ENCODE assay signal across 23 cellular contexts in the genomic region with DNA sequence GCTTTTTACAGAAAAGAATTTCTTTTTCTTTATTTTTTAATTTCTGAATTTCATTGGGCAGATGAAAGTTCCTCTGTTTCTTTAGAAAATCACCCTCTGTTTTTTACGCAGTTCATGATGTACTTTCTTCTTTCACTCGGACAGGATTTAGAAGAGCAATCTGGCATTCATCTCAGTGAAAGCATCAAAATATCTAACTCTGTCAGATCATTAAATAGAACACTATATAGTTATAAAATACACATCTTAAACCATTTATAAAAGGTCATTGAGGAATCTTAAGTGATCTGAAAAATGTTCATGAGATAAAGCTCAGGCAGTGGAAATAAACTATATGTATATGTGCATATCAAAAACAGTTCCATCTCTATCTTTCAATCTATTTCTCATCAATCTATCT. TPM values are rescaled to one million over a fixed set of nuclear protein-coding genes. Genes with fewer than 3 reads are reported as not detected.
DNase-seq lines count a peak whose midpoint lies in the region; ATAC-seq and TF ChIP-seq lines count a peak whose summit lies in the region.
"Had no signal": no experiment of that assay in that cellular context is flagged by ENCODE, and none has a peak within 500 bp of the region (broad histone marks: within the 10 kb centered on the region; RNA-seq: fewer than 3 reads in every experiment).

No MANE protein-coding gene starts in this region.

- peaks cover 54% of the 10 kb centered on the region for H3K4me1 ChIP-seq in CD4-positive, alpha-beta memory T cell (ENCODE audit: insufficient read depth, low read length)
- peaks cover 40% of the 10 kb centered on the region for H3K4me1 ChIP-seq in MM.1S (ENCODE audit: low read length)
- H3K4me1 ChIP-seq: Caco-2, Peyer's patch had no signal

- POLR2A ChIA-PET in CD4-positive, alpha-beta memory T cell (lab: Charles Lee; ENCODE audit: partially characterized antibody): no interaction called here
- POLR2A ChIA-PET in activated CD8-positive, alpha-beta T cell treated with anti-CD3 and anti-CD28 coated beads for 36 hours (lab: Charles Lee): no interaction called here

- no peak overlapping the region for H3K27ac ChIP-seq in CD4-positive, alpha-beta memory T cell (ENCODE audit: low read depth, low read length)
- no peak overlapping the region for H3K27ac ChIP-seq in MM.1S (ENCODE audit: low read length)
- H3K27ac ChIP-seq in SU-DHL-6 (ENCODE audit: low read depth, low read length): peak overlapping the region; percentile 97; the same call in 1 of the 2 replicates
- H3K27ac ChIP-seq: BLaER1 treated with 17β-estradiol and CSF1 and Interleukin-3, amounts not matched to agents 10 nM and 100 nM; GM23248; Peyer's patch had no signal

- no peak for DNase-seq in CD4-positive, alpha-beta memory T cell
- DNase-seq in MM.1S (no peak), memory B cell (ENCODE audit: low spot score in 2 of 2) (no peak)
- no peak for DNase-seq in activated CD8-positive, alpha-beta T cell treated with anti-CD3 and anti-CD28 coated beads for 36 hours
- no peak for DNase-seq in stimulated activated naive B cell treated with anti-CD40 and anti-IgM and Interleukin-4, amounts not matched to agents 10 μg/mL and 1 μg/mL and 100 μg/mL, for 72 hours
- DNase-seq in stimulated activated CD4-positive, alpha-beta T cell treated with anti-CD3 and anti-CD28 coated beads, Interleukin-2, amount 100 ng/mL, for 48 hours: no peak
- DNase-seq: Caco-2; CD4-positive, alpha-beta T cell; EL; GDM1; GM23248; H7; KG1; MG63; NCI-H2029; NCI-H2227 treated with DMSO at 0.1 percent for 48 hours; Peyer's patch; SHP77 treated with DMSO at 0.1 percent for 48 hours had no signal

- intact Hi-C loops in CD4-positive, alpha-beta memory T cell (cut with micrococcal nuclease): no loop called here
- intact Hi-C loops in activated CD8-positive, alpha-beta T cell treated with anti-CD3 and anti-CD28 coated beads for 36 hours (cut with micrococcal nuclease): no loop called here

- H3K4me3 ChIP-seq in CD4-positive, alpha-beta memory T cell (ENCODE audit: low read length in 2 of 2): no peak overlapping the region
- H3K4me3 ChIP-seq in MM.1S (ENCODE audit: low read length) (peak overlapping the region; percentile 96), SU-DHL-6 (ENCODE audit: insufficient read depth, low read length, poor library complexity, severe bottlenecking) (peak overlapping the region; percentile 64)
- H3K4me3 ChIP-seq: BLaER1 treated with 17β-estradiol and CSF1 and Interleukin-3, amounts not matched to agents 10 nM and 100 nM; GM12878; GM23248; MG63; Peyer's patch had no signal

- no peak for TF ChIP-seq CTCF in MM.1S (IDR thresholded peaks at IDR 0.05; ENCODE audit: low read length)
- no peak for TF ChIP-seq CTCF in SU-DHL-6 (IDR thresholded peaks at IDR 0.05; ENCODE audit: insufficient read depth, low read length, poor library complexity, severe bottlenecking)
- no peak for TF ChIP-seq CTCF in activated CD8-positive, alpha-beta T cell treated with anti-CD3 and anti-CD28 coated beads for 36 hours (IDR thresholded peaks at IDR 0.05)

- H3F3A ChIP-seq in MM.1S (ENCODE audit: insufficient read depth, low read length) (peaks cover 37% of the 10 kb centered on the region), SU-DHL-6 (ENCODE audit: insufficient read depth) (peaks cover 28% of the 10 kb centered on the region)

- H3K36me3 Mint-ChIP-seq in CD4-positive, alpha-beta memory T cell: peaks cover 7 to 14% of the 10 kb centered on the region in 2 donors
- H3K36me3 Mint-ChIP-seq in memory B cell: peaks cover 9% of the 10 kb centered on the region
- no peaks in the 10 kb centered on the region for H3K36me3 Mint-ChIP-seq in activated CD8-positive, alpha-beta T cell treated with anti-CD3 and anti-CD28 coated beads for 36 hours (ENCODE audit: low read depth)
- H3K36me3 Mint-ChIP-seq in stimulated activated naive B cell treated with anti-CD40 and anti-IgM and Interleukin-4, amounts not matched to agents 10 μg/mL and 1 μg/mL and 100 μg/mL, for 72 hours: no peaks in the 10 kb centered on the region

- CTCF ChIA-PET in CD4-positive, alpha-beta memory T cell (lab: Charles Lee; ENCODE audit: partially characterized antibody): interaction anchor here (0.6 kb wide), 1 partner anchor 575 kb away, joined by 4 read pairs; no protein-coding TSS in a partner anchor
- CTCF ChIA-PET in activated CD8-positive, alpha-beta T cell treated with anti-CD3 and anti-CD28 coated beads for 36 hours (lab: Charles Lee): no interaction called here

- no peaks in the 10 kb centered on the region for H3K27me3 ChIP-seq in CD4-positive, alpha-beta memory T cell (ENCODE audit: insufficient read depth, low read length)
- H3K27me3 ChIP-seq in MM.1S (replicated peaks; ENCODE audit: insufficient read depth, low read length) (no peaks in the 10 kb centered on the region), SU-DHL-6 (ENCODE audit: low read length) (no peaks in the 10 kb centered on the region)
- H3K27me3 ChIP-seq: BLaER1 treated with 17β-estradiol and CSF1 and Interleukin-3, amounts not matched to agents 10 nM and 100 nM; Peyer's patch had no signal

- H3K9me3 Mint-ChIP-seq in CD4-positive, alpha-beta memory T cell: peaks cover 0 to 3% (median 0%) of the 10 kb centered on the region in 8 donors
- H3K9me3 Mint-ChIP-seq in memory B cell: no peaks in the 10 kb centered on the region
- no peaks in the 10 kb centered on the region for H3K9me3 Mint-ChIP-seq in activated CD8-positive, alpha-beta T cell treated with anti-CD3 and anti-CD28 coated beads for 36 hours
- H3K9me3 Mint-ChIP-seq in stimulated activated naive B cell treated with anti-CD40 and anti-IgM and Interleukin-4, amounts not matched to agents 10 μg/mL and 1 μg/mL and 100 μg/mL, for 72 hours: peaks cover 0 to 2% of the 10 kb centered on the region in 2 donors
- H3K9me3 Mint-ChIP-seq: CD4-positive, alpha-beta T cell had no signal

- peak overlapping the region in 4 of 7 donors; percentile 31 to 71 (median 60) for H3K27ac Mint-ChIP-seq in CD4-positive, alpha-beta memory T cell
- peak overlapping the region; percentile 99 for H3K27ac Mint-ChIP-seq in memory B cell
- H3K27ac Mint-ChIP-seq in activated CD8-positive, alpha-beta T cell treated with anti-CD3 and anti-CD28 coated beads for 36 hours: no peak overlapping the region
- no peak overlapping the region for H3K27ac Mint-ChIP-seq in stimulated activated naive B cell treated with anti-CD40 and anti-IgM and Interleukin-4, amounts not matched to agents 10 μg/mL and 1 μg/mL and 100 μg/mL, for 72 hours
- H3K27ac Mint-ChIP-seq: CD4-positive, alpha-beta T cell had no signal

- H3K79me2 ChIP-seq in MM.1S (ENCODE audit: low read length): peaks cover 87% of the 10 kb centered on the region
- H3K79me2 ChIP-seq in SU-DHL-6 (ENCODE audit: insufficient read depth, low read length): peaks cover 72% of the 10 kb centered on the region

- H4K20me1 ChIP-seq in MM.1S (ENCODE audit: insufficient read depth, low read length) (peaks cover 12% of the 10 kb centered on the region; the same call in 1 of the 2 replicates), SU-DHL-6 (ENCODE audit: low read depth, low read length) (no peaks in the 10 kb centered on the region)
- H4K20me1 ChIP-seq: BLaER1 treated with 17β-estradiol and CSF1 and Interleukin-3, amounts not matched to agents 10 nM and 100 nM had no signal

- peak overlapping the region; percentile 84 for H3K4me2 ChIP-seq in MM.1S (ENCODE audit: low read depth, low read length)
- peak overlapping the region; percentile 90 for H3K4me2 ChIP-seq in SU-DHL-6 (ENCODE audit: low read depth, low read length, poor library complexity, severe bottlenecking)
- H3K4me2 ChIP-seq: BLaER1 treated with 17β-estradiol and CSF1 and Interleukin-3, amounts not matched to agents 10 nM and 100 nM had no signal

- peak overlapping the region; percentile 98; the same call in 1 of the 2 replicates for H3K9ac ChIP-seq in MM.1S (ENCODE audit: low read length)
- H3K9ac ChIP-seq in SU-DHL-6 (ENCODE audit: low read length): peak overlapping the region; percentile 73
- H3K9ac ChIP-seq: BLaER1 treated with 17β-estradiol and CSF1 and Interleukin-3, amounts not matched to agents 10 nM and 100 nM; GM23248 had no signal

- no peak overlapping the region for H2AFZ ChIP-seq in MM.1S (ENCODE audit: low read length)
- H2AFZ ChIP-seq in SU-DHL-6 (ENCODE audit: low read depth, low read length, severe bottlenecking): no peak overlapping the region
- H2AFZ ChIP-seq: GM23248 had no signal

- H3K27me3 Mint-ChIP-seq in CD4-positive, alpha-beta memory T cell: no peaks in the 10 kb centered on the region
- H3K27me3 Mint-ChIP-seq in memory B cell: no peaks in the 10 kb centered on the region
- H3K27me3 Mint-ChIP-seq in activated CD8-positive, alpha-beta T cell treated with anti-CD3 and anti-CD28 coated beads for 36 hours: no peaks in the 10 kb centered on the region
- H3K27me3 Mint-ChIP-seq in stimulated activated naive B cell treated with anti-CD40 and anti-IgM and Interleukin-4, amounts not matched to agents 10 μg/mL and 1 μg/mL and 100 μg/mL, for 72 hours: no peaks in the 10 kb centered on the region

- no peaks in the 10 kb centered on the region for H3K9me3 ChIP-seq in CD4-positive, alpha-beta memory T cell (ENCODE audit: control insufficient read depth in 1 of 2, low read length in 2 of 2)
- H3K9me3 ChIP-seq in MM.1S (replicated peaks; ENCODE audit: insufficient read depth, low read length) (no peaks in the 10 kb centered on the region), SU-DHL-6 (ENCODE audit: insufficient read depth, low read length) (no peaks in the 10 kb centered on the region)
- H3K9me3 ChIP-seq: Caco-2, MG63, Peyer's patch had no signal

- ATAC-seq in memory B cell (ENCODE audit: low read depth): no peak
- no peak for ATAC-seq in activated CD8-positive, alpha-beta T cell treated with anti-CD3 and anti-CD28 coated beads for 36 hours
- ATAC-seq in stimulated activated naive B cell treated with anti-CD40 and anti-IgM and Interleukin-4, amounts not matched to agents 10 μg/mL and 1 μg/mL and 100 μg/mL, for 72 hours (replicated peaks): no peak
- ATAC-seq: GM12878 had no signal

- H3K9me2 ChIP-seq in MM.1S (replicated peaks; ENCODE audit: insufficient read depth, low read length): no peaks in the 10 kb centered on the region
- H3K9me2 ChIP-seq in SU-DHL-6 (replicated peaks; ENCODE audit: insufficient read depth, low read length): no peaks in the 10 kb centered on the region

- peak overlapping the region in 5 of 8 donors; percentile 13 to 67 (median 43) for H3K4me3 Mint-ChIP-seq in CD4-positive, alpha-beta memory T cell
- no peak overlapping the region for H3K4me3 Mint-ChIP-seq in memory B cell
- no peak overlapping the region for H3K4me3 Mint-ChIP-seq in activated CD8-positive, alpha-beta T cell treated with anti-CD3 and anti-CD28 coated beads for 36 hours
- no peak overlapping the region for H3K4me3 Mint-ChIP-seq in stimulated activated naive B cell treated with anti-CD40 and anti-IgM and Interleukin-4, amounts not matched to agents 10 μg/mL and 1 μg/mL and 100 μg/mL, for 72 hours
- H3K4me3 Mint-ChIP-seq: CD4-positive, alpha-beta T cell had no signal

- peaks cover 26 to 50% (median 45%) of the 10 kb centered on the region in 4 donors for H3K4me1 Mint-ChIP-seq in CD4-positive, alpha-beta memory T cell
- H3K4me1 Mint-ChIP-seq in memory B cell: peaks cover 43% of the 10 kb centered on the region
- peaks cover 48% of the 10 kb centered on the region for H3K4me1 Mint-ChIP-seq in activated CD8-positive, alpha-beta T cell treated with anti-CD3 and anti-CD28 coated beads for 36 hours (ENCODE audit: low read depth)
- peaks cover 39 to 65% of the 10 kb centered on the region in 2 donors for H3K4me1 Mint-ChIP-seq in stimulated activated naive B cell treated with anti-CD40 and anti-IgM and Interleukin-4, amounts not matched to agents 10 μg/mL and 1 μg/mL and 100 μg/mL, for 72 hours

- H3K36me3 ChIP-seq in CD4-positive, alpha-beta memory T cell (ENCODE audit: insufficient read depth, low read length): no peaks in the 10 kb centered on the region
- H3K36me3 ChIP-seq in MM.1S (replicated peaks; ENCODE audit: insufficient read depth, low read length): peaks cover 20% of the 10 kb centered on the region
- H3K36me3 ChIP-seq in SU-DHL-6 (ENCODE audit: low read length): peaks cover 37% of the 10 kb centered on the region
- H3K36me3 ChIP-seq: BLaER1 treated with 17β-estradiol and CSF1 and Interleukin-3, amounts not matched to agents 10 nM and 100 nM; MG63; Peyer's patch had no signal

RNA-seq across cellular contexts. Expression of gene IFNG-AS1, which starts 3.9 kb away (rescaled TPM):
- total RNA-seq in CD4-positive, alpha-beta memory T cell: 10 to 100 TPM; 11.7 to 14.5 TPM
- polyA plus RNA-seq in CD4-positive, alpha-beta memory T cell: 10 to 100 TPM in 1 of 2 donors, 1 to 10 TPM in 1; 4.6 to 11.3 TPM
- under 1 TPM in 1 of 2 experiments, not detected in 1; 0.25 TPM for total RNA-seq in activated CD8-positive, alpha-beta T cell treated with anti-CD3 and anti-CD28 coated beads for 36 hours
- total RNA-seq: Caco-2, GM23248, H7, NCI-H460 had no signal
- polyA plus RNA-seq: AG04450, GM23248 had no signal

Comparison
In these comparisons a context has a peak if more than half of its experiments do, and no peak if none do; other contexts are left out.
1. H3K4me3 ChIP-seq: peak in MM.1S (single experiment) and SU-DHL-6 (single experiment); none in CD4-positive, alpha-beta memory T cell (0 of 2).
2. H3K27ac Mint-ChIP-seq: peak in CD4-positive, alpha-beta memory T cell (4 of 7) and memory B cell (single experiment); none in activated CD8-positive, alpha-beta T cell treated with anti-CD3 and anti-CD28 coated beads for 36 hours (single experiment) and stimulated activated naive B cell treated with anti-CD40 and anti-IgM and Interleukin-4, amounts not matched to agents 10 μg/mL and 1 μg/mL and 100 μg/mL, for 72 hours (single experiment).
3. H3K4me3 Mint-ChIP-seq: peak in CD4-positive, alpha-beta memory T cell (5 of 8); none in memory B cell (single experiment), activated CD8-positive, alpha-beta T cell treated with anti-CD3 and anti-CD28 coated beads for 36 hours (single experiment) and stimulated activated naive B cell treated with anti-CD40 and anti-IgM and Interleukin-4, amounts not matched to agents 10 μg/mL and 1 μg/mL and 100 μg/mL, for 72 hours (0 of 2).
4. RNA of gene IFNG-AS1, which starts 3.9 kb away (total RNA-seq): 11.7 to 14.5 TPM in CD4-positive, alpha-beta memory T cell; 0.25 TPM in activated CD8-positive, alpha-beta T cell treated with anti-CD3 and anti-CD28 coated beads for 36 hours; every median in the first group is over 10 times any median in the second.